In genomic region chr1:150997126-150997872, GRCh38 we compare ENCODE assay signal across 20 cellular contexts. TPM values are rescaled to one million over a fixed set of nuclear protein-coding genes. Genes with fewer than 3 reads are reported as not detected.
DNase-seq lines count a peak whose midpoint lies in the region; ATAC-seq and TF ChIP-seq lines count a peak whose summit lies in the region.
"Had no signal": no experiment of that assay in that cellular context is flagged by ENCODE, and none has a peak within 500 bp of the region (broad histone marks: within the 10 kb centered on the region; RNA-seq: fewer than 3 reads in every experiment).

No MANE protein-coding gene starts in this region.

- no peak overlapping the region for H3K4me3 Mint-ChIP-seq in T-helper 1 cell treated with Interleukin-12 subunit alpha and Interleukin-12 subunit beta and Interleukin-4 antibody, amounts not matched to agents 30 μg/mL and 1 μg/mL, for 36 hours
- H3K4me3 Mint-ChIP-seq in T-cell (no peak overlapping the region), type B pancreatic cell (no peak overlapping the region)
- H3K4me3 Mint-ChIP-seq in stimulated activated effector memory CD8-positive, alpha-beta T cell treated with anti-CD3 and anti-CD28 coated beads, Interleukin-12 subunit alpha, Interleukin-12 subunit beta, amount 100 ng/mL, for 72 hours, result no peak overlapping the region
- H3K4me3 Mint-ChIP-seq: CD4-positive, CD25-positive, alpha-beta regulatory T cell had no signal

- H3K4me1 Mint-ChIP-seq in T-helper 1 cell treated with Interleukin-12 subunit alpha and Interleukin-12 subunit beta and Interleukin-4 antibody, amounts not matched to agents 30 μg/mL and 1 μg/mL, for 36 hours (ENCODE audit: low read depth), result peaks cover 22% of the 10 kb centered on the region
- H3K4me1 Mint-ChIP-seq in T-cell, result peaks cover 20 to 29% (median 27%) of the 10 kb centered on the region in 3 donors
- H3K4me1 Mint-ChIP-seq in stimulated activated effector memory CD8-positive, alpha-beta T cell treated with anti-CD3 and anti-CD28 coated beads, Interleukin-12 subunit alpha, Interleukin-12 subunit beta, amount 100 ng/mL, for 72 hours, result peaks cover 14% of the 10 kb centered on the region
- H3K4me1 Mint-ChIP-seq in type B pancreatic cell (ENCODE audit: unreplicated experiment), result peaks cover 6% of the 10 kb centered on the region

- no peak for ATAC-seq in T-cell (replicated peaks in 1 of 4)
- no peak for ATAC-seq in stimulated activated effector memory CD8-positive, alpha-beta T cell treated with anti-CD3 and anti-CD28 coated beads, Interleukin-12 subunit alpha, Interleukin-12 subunit beta, amount 100 ng/mL, for 72 hours

- no peak overlapping the region for H3K4me3 ChIP-seq in dorsolateral prefrontal cortex
- H3K4me3 ChIP-seq: PC-9 had no signal

- H3K27me3 ChIP-seq in dorsolateral prefrontal cortex, result no peaks in the 10 kb centered on the region

- H3K27ac Mint-ChIP-seq in T-helper 1 cell treated with Interleukin-12 subunit alpha and Interleukin-12 subunit beta and Interleukin-4 antibody, amounts not matched to agents 30 μg/mL and 1 μg/mL, for 36 hours, result peak overlapping the region; percentile 36
- H3K27ac Mint-ChIP-seq in T-cell (peak overlapping the region; percentile 16 to 19), type B pancreatic cell (no peak overlapping the region)
- H3K27ac Mint-ChIP-seq in stimulated activated effector memory CD8-positive, alpha-beta T cell treated with anti-CD3 and anti-CD28 coated beads, Interleukin-12 subunit alpha, Interleukin-12 subunit beta, amount 100 ng/mL, for 72 hours, result peak overlapping the region; percentile 26

- intact Hi-C loops in dorsolateral prefrontal cortex (cut with DNase I), result loop anchor here (5.0 to 10.0 kb wide), 2 partner anchors 370 to 432 kb away; partner anchors contain the start of gene ENSA (in 1 of the 2)

- no peak for TF ChIP-seq CTCF in dorsolateral prefrontal cortex (IDR thresholded peaks at IDR 0.05 in 54 of 56, conservative IDR thresholded peaks at IDR 0.05 in 2 of 56; ENCODE audit: low read depth in 1 of 56, partially characterized antibody in 56 of 56)
- no peak for TF ChIP-seq CTCF in type B pancreatic cell (conservative IDR thresholded peaks at IDR 0.05)

- POLR2A ChIA-PET in T-cell (lab: Charles Lee), result interaction anchor here in 1 of 2 donors (0.5 to 0.6 kb wide), 2 partner anchors 17 to 48 kb away, joined by 6 to 11 read pairs; no protein-coding TSS in a partner anchor

- H3K36me3 Mint-ChIP-seq in T-helper 1 cell treated with Interleukin-12 subunit alpha and Interleukin-12 subunit beta and Interleukin-4 antibody, amounts not matched to agents 30 μg/mL and 1 μg/mL, for 36 hours (ENCODE audit: low read depth), result peaks cover 29% of the 10 kb centered on the region
- H3K36me3 Mint-ChIP-seq in T-cell (peaks cover 24% of the 10 kb centered on the region), type B pancreatic cell (peaks cover 10% of the 10 kb centered on the region)
- H3K36me3 Mint-ChIP-seq in stimulated activated effector memory CD8-positive, alpha-beta T cell treated with anti-CD3 and anti-CD28 coated beads, Interleukin-12 subunit alpha, Interleukin-12 subunit beta, amount 100 ng/mL, for 72 hours, result no peaks in the 10 kb centered on the region

- no peaks in the 10 kb centered on the region for H3K27me3 Mint-ChIP-seq in T-helper 1 cell treated with Interleukin-12 subunit alpha and Interleukin-12 subunit beta and Interleukin-4 antibody, amounts not matched to agents 30 μg/mL and 1 μg/mL, for 36 hours (ENCODE audit: low read depth)
- H3K27me3 Mint-ChIP-seq in T-cell (no peaks in the 10 kb centered on the region), type B pancreatic cell (no peaks in the 10 kb centered on the region)
- H3K27me3 Mint-ChIP-seq: CD4-positive, CD25-positive, alpha-beta regulatory T cell had no signal

- peak overlapping the region in 42 of 59 donors; percentile 9 to 98 (median 90) for H3K27ac ChIP-seq in dorsolateral prefrontal cortex
- H3K27ac ChIP-seq: PC-9 had no signal

- H3K9me3 Mint-ChIP-seq in T-helper 1 cell treated with Interleukin-12 subunit alpha and Interleukin-12 subunit beta and Interleukin-4 antibody, amounts not matched to agents 30 μg/mL and 1 μg/mL, for 36 hours, result no peaks in the 10 kb centered on the region
- no peaks in the 10 kb centered on the region for H3K9me3 Mint-ChIP-seq in T-cell
- no peaks in the 10 kb centered on the region for H3K9me3 Mint-ChIP-seq in stimulated activated effector memory CD8-positive, alpha-beta T cell treated with anti-CD3 and anti-CD28 coated beads, Interleukin-12 subunit alpha, Interleukin-12 subunit beta, amount 100 ng/mL, for 72 hours
- H3K9me3 Mint-ChIP-seq in type B pancreatic cell, result no peaks in the 10 kb centered on the region
- H3K9me3 Mint-ChIP-seq: CD4-positive, CD25-positive, alpha-beta regulatory T cell had no signal

- DNase-seq in T-helper 1 cell (no peak), T-cell (no peak), dorsolateral prefrontal cortex (no peak), islet precursor cell (no peak), type B pancreatic cell (ENCODE audit: extremely low spot score, unreplicated experiment) (no peak)
- DNase-seq in stimulated activated effector memory CD8-positive, alpha-beta T cell treated with anti-CD3 and anti-CD28 coated beads, Interleukin-12 subunit alpha, Interleukin-12 subunit beta, amount 100 ng/mL, for 72 hours (ENCODE audit: low spot score in 2 of 2), result no peak
- no peak for DNase-seq in central memory CD4-positive, alpha-beta T cell
- DNase-seq: 8988T; CD4-positive, CD25-positive, alpha-beta regulatory T cell; COR-L47; DMS 273 treated with DMSO at 0.1 percent for 48 hours; DND-41; NCI-H1092 treated with DMSO at 0.1 percent for 48 hours; NCI-H1694; NCI-H226; NCI-H524; NCI-H82; PC-9 had no signal

- CTCF ChIA-PET in T-cell (lab: Charles Lee), result interaction anchor here (0.5 to 2.2 kb wide), 4 partner anchors 9 to 103 kb away, joined by 3 to 30 read pairs (median 3); partner anchors contain the start of gene MINDY1 (in 2 of the 2)

RNA-seq across cellular contexts. Expression of gene MINDY1, which starts 9.4 kb away (rescaled TPM):
- 10 to 100 TPM; 15.3 to 26.8 (median 19.0) TPM for total RNA-seq in T-cell
- total RNA-seq in dorsolateral prefrontal cortex, result 10 to 100 TPM; 12.0 to 93.6 (median 37.4) TPM
- 28.5 and 38.8 TPM in 2 replicates for total RNA-seq in type B pancreatic cell (ENCODE audit: low replicate concordance)

RNA-seq across cellular contexts. Expression of gene PRUNE1, which starts 10.9 kb away (rescaled TPM):
- 10 to 100 TPM; 15.3 to 31.3 (median 24.9) TPM for total RNA-seq in T-cell
- 10 to 100 TPM; 12.4 to 27.8 (median 20.6) TPM for total RNA-seq in dorsolateral prefrontal cortex
- 16.3 and 20.4 TPM in 2 replicates for total RNA-seq in type B pancreatic cell (ENCODE audit: low replicate concordance)

RNA-seq across cellular contexts. Expression of gene ANXA9, which starts 15.2 kb away (rescaled TPM):
- total RNA-seq in T-cell, result under 1 TPM in 2 of 5 donors, not detected in 3; 0.15 to 0.16 TPM
- total RNA-seq in dorsolateral prefrontal cortex, result 1 to 10 TPM in 7 of 120 experiments, under 1 TPM in 36, not detected in 77; 0.21 to 2.1 (median 0.41) TPM
- 5.8 and 9.5 TPM in 2 replicates for total RNA-seq in type B pancreatic cell (ENCODE audit: low replicate concordance)
- total RNA-seq: CD4-positive, CD25-positive, alpha-beta regulatory T cell had no signal

RNA-seq across cellular contexts. Expression of gene CERS2, which starts 22.7 kb away (rescaled TPM):
- 100 to 1,000 TPM in 4 of 5 donors, 10 to 100 TPM in 1; 74.3 to 153 (median 135) TPM for total RNA-seq in T-cell
- 100 to 1,000 TPM in 82 of 120 experiments, 10 to 100 TPM in 38; 57.6 to 381 (median 121) TPM for total RNA-seq in dorsolateral prefrontal cortex
- total RNA-seq in type B pancreatic cell (ENCODE audit: low replicate concordance), result 129 and 181 TPM in 2 replicates

RNA-seq across cellular contexts. Expression of gene BNIPL, which starts 39.1 kb away (rescaled TPM):
- total RNA-seq in T-cell (1 to 10 TPM in 3 of 5 donors, under 1 TPM in 2; 0.54 to 2.6 (median 2.2) TPM), dorsolateral prefrontal cortex (1 to 10 TPM in 62 of 120 experiments, under 1 TPM in 58; 0.20 to 4.9 (median 1.1) TPM), type B pancreatic cell (ENCODE audit: low replicate concordance) (27.7 and 70.3 TPM in 2 replicates)
- total RNA-seq: G401 had no signal
